1 cellular context compared by ENCODE assay signal in the genomic region with DNA sequence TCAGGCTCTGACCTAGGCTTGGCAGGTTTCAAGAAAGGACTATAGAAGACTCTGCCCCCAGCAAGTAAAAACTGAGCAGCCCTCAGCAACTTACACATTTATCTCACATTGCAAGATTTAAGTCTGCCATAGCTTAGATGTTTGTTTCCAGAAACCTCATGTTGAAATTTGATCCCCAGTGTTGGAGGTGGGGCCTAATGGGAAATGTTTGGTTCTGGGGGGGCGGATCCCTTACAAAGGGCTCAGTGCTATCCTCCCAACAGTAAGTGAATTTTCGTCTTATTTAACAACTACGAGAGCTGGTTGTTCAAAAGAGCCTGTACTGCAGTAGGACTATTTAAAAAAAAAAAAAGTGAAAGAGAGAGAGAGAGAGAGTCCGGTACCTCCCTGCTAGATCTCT.
TF ChIP-seq lines count a peak whose summit lies in the region.

No MANE protein-coding gene starts in this region.

TF ChIP-seq in GM23338, 12 proteins besides CTCF, POLR2A, EP300 and RAD21 (continued from another document):
- TF ChIP-seq, protein P1, sequence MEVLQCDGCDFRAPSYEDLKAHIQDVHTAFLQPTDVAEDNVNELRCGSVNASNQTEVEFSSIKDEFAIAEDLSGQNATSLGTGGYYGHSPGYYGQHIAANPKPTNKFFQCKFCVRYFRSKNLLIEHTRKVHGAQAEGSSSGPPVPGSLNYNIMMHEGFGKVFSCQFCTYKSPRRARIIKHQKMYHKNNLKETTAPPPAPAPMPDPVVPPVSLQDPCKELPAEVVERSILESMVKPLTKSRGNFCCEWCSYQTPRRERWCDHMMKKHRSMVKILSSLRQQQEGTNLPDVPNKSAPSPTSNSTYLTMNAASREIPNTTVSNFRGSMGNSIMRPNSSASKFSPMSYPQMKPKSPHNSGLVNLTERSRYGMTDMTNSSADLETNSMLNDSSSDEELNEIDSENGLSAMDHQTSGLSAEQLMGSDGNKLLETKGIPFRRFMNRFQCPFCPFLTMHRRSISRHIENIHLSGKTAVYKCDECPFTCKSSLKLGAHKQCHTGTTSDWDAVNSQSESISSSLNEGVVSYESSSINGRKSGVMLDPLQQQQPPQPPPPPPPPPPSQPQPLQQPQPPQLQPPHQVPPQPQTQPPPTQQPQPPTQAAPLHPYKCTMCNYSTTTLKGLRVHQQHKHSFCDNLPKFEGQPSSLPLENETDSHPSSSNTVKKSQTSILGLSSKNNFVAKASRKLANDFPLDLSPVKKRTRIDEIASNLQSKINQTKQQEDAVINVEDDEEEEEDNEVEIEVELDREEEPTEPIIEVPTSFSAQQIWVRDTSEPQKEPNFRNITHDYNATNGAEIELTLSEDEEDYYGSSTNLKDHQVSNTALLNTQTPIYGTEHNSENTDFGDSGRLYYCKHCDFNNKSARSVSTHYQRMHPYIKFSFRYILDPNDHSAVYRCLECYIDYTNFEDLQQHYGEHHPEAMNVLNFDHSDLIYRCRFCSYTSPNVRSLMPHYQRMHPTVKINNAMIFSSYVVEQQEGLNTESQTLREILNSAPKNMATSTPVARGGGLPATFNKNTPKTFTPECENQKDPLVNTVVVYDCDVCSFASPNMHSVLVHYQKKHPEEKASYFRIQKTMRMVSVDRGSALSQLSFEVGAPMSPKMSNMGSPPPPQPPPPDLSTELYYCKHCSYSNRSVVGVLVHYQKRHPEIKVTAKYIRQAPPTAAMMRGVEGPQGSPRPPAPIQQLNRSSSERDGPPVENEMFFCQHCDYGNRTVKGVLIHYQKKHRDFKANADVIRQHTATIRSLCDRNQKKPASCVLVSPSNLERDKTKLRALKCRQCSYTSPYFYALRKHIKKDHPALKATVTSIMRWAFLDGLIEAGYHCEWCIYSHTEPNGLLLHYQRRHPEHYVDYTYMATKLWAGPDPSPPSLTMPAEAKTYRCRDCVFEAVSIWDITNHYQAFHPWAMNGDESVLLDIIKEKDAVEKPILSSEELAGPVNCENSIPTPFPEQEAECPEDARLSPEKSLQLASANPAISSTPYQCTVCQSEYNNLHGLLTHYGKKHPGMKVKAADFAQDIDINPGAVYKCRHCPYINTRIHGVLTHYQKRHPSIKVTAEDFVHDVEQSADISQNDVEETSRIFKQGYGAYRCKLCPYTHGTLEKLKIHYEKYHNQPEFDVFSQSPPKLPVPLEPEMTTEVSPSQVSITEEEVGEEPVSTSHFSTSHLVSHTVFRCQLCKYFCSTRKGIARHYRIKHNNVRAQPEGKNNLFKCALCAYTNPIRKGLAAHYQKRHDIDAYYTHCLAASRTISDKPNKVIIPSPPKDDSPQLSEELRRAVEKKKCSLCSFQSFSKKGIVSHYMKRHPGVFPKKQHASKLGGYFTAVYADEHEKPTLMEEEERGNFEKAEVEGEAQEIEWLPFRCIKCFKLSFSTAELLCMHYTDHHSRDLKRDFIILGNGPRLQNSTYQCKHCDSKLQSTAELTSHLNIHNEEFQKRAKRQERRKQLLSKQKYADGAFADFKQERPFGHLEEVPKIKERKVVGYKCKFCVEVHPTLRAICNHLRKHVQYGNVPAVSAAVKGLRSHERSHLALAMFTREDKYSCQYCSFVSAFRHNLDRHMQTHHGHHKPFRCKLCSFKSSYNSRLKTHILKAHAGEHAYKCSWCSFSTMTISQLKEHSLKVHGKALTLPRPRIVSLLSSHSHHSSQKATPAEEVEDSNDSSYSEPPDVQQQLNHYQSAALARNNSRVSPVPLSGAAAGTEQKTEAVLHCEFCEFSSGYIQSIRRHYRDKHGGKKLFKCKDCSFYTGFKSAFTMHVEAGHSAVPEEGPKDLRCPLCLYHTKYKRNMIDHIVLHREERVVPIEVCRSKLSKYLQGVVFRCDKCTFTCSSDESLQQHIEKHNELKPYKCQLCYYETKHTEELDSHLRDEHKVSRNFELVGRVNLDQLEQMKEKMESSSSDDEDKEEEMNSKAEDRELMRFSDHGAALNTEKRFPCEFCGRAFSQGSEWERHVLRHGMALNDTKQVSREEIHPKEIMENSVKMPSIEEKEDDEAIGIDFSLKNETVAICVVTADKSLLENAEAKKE (CRISPR knock-in tag; IDR thresholded peaks at IDR 0.05): no peak
- no peak for TF ChIP-seq ZNF331 (CRISPR knock-in tag; IDR thresholded peaks at IDR 0.05; ENCODE audit: low read depth)
- TF ChIP-seq CREB1 (CRISPR knock-in tag; IDR thresholded peaks at IDR 0.05; ENCODE audit: low read depth): no peak
- TF ChIP-seq, protein P2, sequence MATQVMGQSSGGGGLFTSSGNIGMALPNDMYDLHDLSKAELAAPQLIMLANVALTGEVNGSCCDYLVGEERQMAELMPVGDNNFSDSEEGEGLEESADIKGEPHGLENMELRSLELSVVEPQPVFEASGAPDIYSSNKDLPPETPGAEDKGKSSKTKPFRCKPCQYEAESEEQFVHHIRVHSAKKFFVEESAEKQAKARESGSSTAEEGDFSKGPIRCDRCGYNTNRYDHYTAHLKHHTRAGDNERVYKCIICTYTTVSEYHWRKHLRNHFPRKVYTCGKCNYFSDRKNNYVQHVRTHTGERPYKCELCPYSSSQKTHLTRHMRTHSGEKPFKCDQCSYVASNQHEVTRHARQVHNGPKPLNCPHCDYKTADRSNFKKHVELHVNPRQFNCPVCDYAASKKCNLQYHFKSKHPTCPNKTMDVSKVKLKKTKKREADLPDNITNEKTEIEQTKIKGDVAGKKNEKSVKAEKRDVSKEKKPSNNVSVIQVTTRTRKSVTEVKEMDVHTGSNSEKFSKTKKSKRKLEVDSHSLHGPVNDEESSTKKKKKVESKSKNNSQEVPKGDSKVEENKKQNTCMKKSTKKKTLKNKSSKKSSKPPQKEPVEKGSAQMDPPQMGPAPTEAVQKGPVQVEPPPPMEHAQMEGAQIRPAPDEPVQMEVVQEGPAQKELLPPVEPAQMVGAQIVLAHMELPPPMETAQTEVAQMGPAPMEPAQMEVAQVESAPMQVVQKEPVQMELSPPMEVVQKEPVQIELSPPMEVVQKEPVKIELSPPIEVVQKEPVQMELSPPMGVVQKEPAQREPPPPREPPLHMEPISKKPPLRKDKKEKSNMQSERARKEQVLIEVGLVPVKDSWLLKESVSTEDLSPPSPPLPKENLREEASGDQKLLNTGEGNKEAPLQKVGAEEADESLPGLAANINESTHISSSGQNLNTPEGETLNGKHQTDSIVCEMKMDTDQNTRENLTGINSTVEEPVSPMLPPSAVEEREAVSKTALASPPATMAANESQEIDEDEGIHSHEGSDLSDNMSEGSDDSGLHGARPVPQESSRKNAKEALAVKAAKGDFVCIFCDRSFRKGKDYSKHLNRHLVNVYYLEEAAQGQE (IDR thresholded peaks at IDR 0.05; ENCODE audit: unreplicated experiment): no peak
- TF ChIP-seq ZNF114 (CRISPR knock-in tag; IDR thresholded peaks at IDR 0.05): no peak
- no peak for TF ChIP-seq JUNB (IDR thresholded peaks at IDR 0.05; ENCODE audit: unreplicated experiment)
